In the genomic region with DNA sequence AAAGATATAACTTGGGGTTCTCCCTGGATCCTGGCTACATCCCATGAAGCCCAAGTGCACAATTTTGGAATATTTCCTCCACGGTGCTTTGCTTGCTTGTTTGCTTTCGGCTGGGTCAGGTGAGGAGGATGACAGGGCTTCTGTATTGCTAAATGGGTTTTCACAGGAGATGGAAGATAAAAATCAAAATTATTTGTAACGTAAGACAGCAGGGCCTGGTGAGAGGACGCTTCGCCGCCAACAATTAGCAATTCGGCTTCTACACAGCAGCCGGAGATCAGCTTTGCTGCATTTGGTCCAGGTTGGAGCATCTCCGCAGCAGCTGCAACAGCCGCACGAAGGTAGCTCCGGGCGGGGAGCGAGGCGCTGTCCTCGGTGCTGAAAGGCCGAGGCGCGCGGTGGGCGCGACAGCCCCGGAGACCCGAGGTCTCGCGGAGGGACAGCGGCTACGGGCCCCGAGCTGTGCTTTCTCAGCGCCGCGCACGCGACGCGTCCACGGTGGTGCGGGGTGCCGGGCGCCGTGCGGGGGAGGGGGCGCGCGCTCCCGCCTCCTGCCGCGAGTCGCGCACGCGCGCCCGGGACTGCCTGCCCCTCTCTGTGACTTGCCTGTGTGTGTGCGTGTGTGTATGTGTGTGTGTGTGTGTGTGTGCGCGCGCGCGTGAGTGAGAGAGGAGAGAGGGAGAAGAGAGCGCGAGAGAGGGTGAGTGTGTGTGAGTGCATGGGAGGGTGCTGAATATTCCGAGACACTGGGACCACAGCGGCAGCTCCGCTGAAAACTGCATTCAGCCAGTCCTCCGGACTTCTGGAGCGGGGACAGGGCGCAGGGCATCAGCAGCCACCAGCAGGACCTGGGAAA, we compare ENCODE assay signal across 8 cellular contexts. TPM values are rescaled to one million over a fixed set of nuclear protein-coding genes. Genes with fewer than 3 reads are reported as not detected.
DNase-seq lines count a peak whose midpoint lies in the region; ATAC-seq and TF ChIP-seq lines count a peak whose summit lies in the region.

A gene (plus strand): TSS at position 703 of the 856 bp plus-strand sequence. CDS start 315 bp downstream, outside the sequence.

- H3K4me3 ChIP-seq in osteoblast (ENCODE audit: insufficient read depth, low read length): peak within 1 kb of the TSS; percentile 60

- H3K27me3 Mint-ChIP-seq in WTC11 (ENCODE audit: low read depth) (peaks cover 68% of the 10 kb centered on the region), natural killer cell (ENCODE audit: low read depth in 2 of 2) (peaks cover 7 to 23% of the 10 kb centered on the region in 2 donors)

- TF ChIP-seq CTCF in GM10266 (IDR thresholded peaks at IDR 0.05; ENCODE audit: control insufficient read depth, insufficient read depth, low read depth, missing control alignments) (no peak), WTC11 (IDR thresholded peaks at IDR 0.05) (no peak), foreskin keratinocyte (conservative IDR thresholded peaks at IDR 0.05) (no peak), osteoblast (IDR thresholded peaks at IDR 0.05; ENCODE audit: extremely low read depth, low read depth, low read length) (no peak), natural killer cell (IDR thresholded peaks at IDR 0.05) (no peak)

- no peaks in the 10 kb centered on the region for H3K9me3 ChIP-seq in osteoblast (ENCODE audit: low read depth, low read length)

- POLR2A ChIA-PET in WTC11 (lab: Charles Lee): no interaction called here

- no peak within 1 kb of the TSS for H2AFZ ChIP-seq in osteoblast (ENCODE audit: low read length)

- H3K36me3 ChIP-seq in osteoblast (ENCODE audit: insufficient read depth, low read length): no peaks in the 10 kb centered on the region

- intact Hi-C loops in natural killer cell (cut with micrococcal nuclease): no loop called here

- peaks cover 22% of the 10 kb centered on the region for H3K4me1 Mint-ChIP-seq in WTC11
- no peaks in the 10 kb centered on the region for H3K4me1 Mint-ChIP-seq in natural killer cell

- ATAC-seq in WTC11: peak; percentile 82
- ATAC-seq in foreskin keratinocyte: peak; percentile 94
- ATAC-seq in GM21360 (IDR thresholded peaks at IDR 0.05; ENCODE audit: unreplicated experiment): no peak
- no peak for ATAC-seq in natural killer cell

- H3K4me3 Mint-ChIP-seq in WTC11 (peak within 1 kb of the TSS; percentile 76), natural killer cell (no peak within 1 kb of the TSS)

- peak; percentile 62 for DNase-seq in GM10266 (ENCODE audit: extremely low spot score)
- peak; percentile 78 for DNase-seq in KBM-7
- DNase-seq in WTC11 (ENCODE audit: low spot score): peak; percentile 84
- DNase-seq in foreskin keratinocyte: peak; percentile 11 to 23
- peak; percentile 90 for DNase-seq in osteoblast (ENCODE audit: insufficient read length, low spot score, missing footprints)
- no peak for DNase-seq in NCI-H226
- no peak for DNase-seq in natural killer cell

- H4K20me1 ChIP-seq in osteoblast (ENCODE audit: insufficient read depth, low read length): no peaks in the 10 kb centered on the region

- H3K4me2 ChIP-seq in osteoblast (ENCODE audit: insufficient read depth, low read length): peak within 1 kb of the TSS; percentile 63

- no peaks in the 10 kb centered on the region for H3K79me2 ChIP-seq in osteoblast (ENCODE audit: insufficient read depth, low read length)

- CTCF ChIA-PET in WTC11 (lab: Charles Lee): interaction anchor here (0.8 to 1.8 kb wide), 4 partner anchors 16 to 175 kb away, joined by 3 to 10 read pairs (median 6); no protein-coding TSS in a partner anchor

- H3K27ac ChIP-seq in foreskin keratinocyte: no peak within 1 kb of the TSS
- no peak within 1 kb of the TSS for H3K27ac ChIP-seq in osteoblast (ENCODE audit: low read depth, low read length)

- H3K36me3 Mint-ChIP-seq in WTC11: no peaks in the 10 kb centered on the region
- peaks cover 8% of the 10 kb centered on the region for H3K36me3 Mint-ChIP-seq in natural killer cell

- H3K9me3 Mint-ChIP-seq in WTC11 (no peaks in the 10 kb centered on the region), natural killer cell (peaks cover 7 to 9% of the 10 kb centered on the region in 2 donors)

- H3K27me3 ChIP-seq in foreskin keratinocyte (peaks cover 69% of the 10 kb centered on the region), osteoblast (ENCODE audit: insufficient read depth, low read length) (peaks cover 62% of the 10 kb centered on the region)

- no peaks in the 10 kb centered on the region for H3K4me1 ChIP-seq in foreskin keratinocyte
- no peaks in the 10 kb centered on the region for H3K4me1 ChIP-seq in osteoblast (ENCODE audit: insufficient read depth, low read length)

- H3K27ac Mint-ChIP-seq in WTC11 (no peak within 1 kb of the TSS), natural killer cell (no peak within 1 kb of the TSS)

- in situ Hi-C loops in KBM-7 (cut with MboI; ENCODE audit: low pct_unique_long_range_greater_than_20kb, low sequenced_read_pairs): no loop called here

TF ChIP-seq in WTC11, 78 proteins besides CTCF, POLR2A, EP300 and RAD21 (continues in another document):
- TF ChIP-seq, protein P1, sequence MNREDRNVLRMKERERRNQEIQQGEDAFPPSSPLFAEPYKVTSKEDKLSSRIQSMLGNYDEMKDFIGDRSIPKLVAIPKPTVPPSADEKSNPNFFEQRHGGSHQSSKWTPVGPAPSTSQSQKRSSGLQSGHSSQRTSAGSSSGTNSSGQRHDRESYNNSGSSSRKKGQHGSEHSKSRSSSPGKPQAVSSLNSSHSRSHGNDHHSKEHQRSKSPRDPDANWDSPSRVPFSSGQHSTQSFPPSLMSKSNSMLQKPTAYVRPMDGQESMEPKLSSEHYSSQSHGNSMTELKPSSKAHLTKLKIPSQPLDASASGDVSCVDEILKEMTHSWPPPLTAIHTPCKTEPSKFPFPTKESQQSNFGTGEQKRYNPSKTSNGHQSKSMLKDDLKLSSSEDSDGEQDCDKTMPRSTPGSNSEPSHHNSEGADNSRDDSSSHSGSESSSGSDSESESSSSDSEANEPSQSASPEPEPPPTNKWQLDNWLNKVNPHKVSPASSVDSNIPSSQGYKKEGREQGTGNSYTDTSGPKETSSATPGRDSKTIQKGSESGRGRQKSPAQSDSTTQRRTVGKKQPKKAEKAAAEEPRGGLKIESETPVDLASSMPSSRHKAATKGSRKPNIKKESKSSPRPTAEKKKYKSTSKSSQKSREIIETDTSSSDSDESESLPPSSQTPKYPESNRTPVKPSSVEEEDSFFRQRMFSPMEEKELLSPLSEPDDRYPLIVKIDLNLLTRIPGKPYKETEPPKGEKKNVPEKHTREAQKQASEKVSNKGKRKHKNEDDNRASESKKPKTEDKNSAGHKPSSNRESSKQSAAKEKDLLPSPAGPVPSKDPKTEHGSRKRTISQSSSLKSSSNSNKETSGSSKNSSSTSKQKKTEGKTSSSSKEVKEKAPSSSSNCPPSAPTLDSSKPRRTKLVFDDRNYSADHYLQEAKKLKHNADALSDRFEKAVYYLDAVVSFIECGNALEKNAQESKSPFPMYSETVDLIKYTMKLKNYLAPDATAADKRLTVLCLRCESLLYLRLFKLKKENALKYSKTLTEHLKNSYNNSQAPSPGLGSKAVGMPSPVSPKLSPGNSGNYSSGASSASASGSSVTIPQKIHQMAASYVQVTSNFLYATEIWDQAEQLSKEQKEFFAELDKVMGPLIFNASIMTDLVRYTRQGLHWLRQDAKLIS (CRISPR knock-in tag; IDR thresholded peaks at IDR 0.05; ENCODE audit: borderline replicate concordance): peak; percentile 76; the same call in 1 of the 2 replicates
- TF ChIP-seq, protein P2, sequence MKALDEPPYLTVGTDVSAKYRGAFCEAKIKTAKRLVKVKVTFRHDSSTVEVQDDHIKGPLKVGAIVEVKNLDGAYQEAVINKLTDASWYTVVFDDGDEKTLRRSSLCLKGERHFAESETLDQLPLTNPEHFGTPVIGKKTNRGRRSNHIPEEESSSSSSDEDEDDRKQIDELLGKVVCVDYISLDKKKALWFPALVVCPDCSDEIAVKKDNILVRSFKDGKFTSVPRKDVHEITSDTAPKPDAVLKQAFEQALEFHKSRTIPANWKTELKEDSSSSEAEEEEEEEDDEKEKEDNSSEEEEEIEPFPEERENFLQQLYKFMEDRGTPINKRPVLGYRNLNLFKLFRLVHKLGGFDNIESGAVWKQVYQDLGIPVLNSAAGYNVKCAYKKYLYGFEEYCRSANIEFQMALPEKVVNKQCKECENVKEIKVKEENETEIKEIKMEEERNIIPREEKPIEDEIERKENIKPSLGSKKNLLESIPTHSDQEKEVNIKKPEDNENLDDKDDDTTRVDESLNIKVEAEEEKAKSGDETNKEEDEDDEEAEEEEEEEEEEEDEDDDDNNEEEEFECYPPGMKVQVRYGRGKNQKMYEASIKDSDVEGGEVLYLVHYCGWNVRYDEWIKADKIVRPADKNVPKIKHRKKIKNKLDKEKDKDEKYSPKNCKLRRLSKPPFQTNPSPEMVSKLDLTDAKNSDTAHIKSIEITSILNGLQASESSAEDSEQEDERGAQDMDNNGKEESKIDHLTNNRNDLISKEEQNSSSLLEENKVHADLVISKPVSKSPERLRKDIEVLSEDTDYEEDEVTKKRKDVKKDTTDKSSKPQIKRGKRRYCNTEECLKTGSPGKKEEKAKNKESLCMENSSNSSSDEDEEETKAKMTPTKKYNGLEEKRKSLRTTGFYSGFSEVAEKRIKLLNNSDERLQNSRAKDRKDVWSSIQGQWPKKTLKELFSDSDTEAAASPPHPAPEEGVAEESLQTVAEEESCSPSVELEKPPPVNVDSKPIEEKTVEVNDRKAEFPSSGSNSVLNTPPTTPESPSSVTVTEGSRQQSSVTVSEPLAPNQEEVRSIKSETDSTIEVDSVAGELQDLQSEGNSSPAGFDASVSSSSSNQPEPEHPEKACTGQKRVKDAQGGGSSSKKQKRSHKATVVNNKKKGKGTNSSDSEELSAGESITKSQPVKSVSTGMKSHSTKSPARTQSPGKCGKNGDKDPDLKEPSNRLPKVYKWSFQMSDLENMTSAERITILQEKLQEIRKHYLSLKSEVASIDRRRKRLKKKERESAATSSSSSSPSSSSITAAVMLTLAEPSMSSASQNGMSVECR (CRISPR knock-in tag; IDR thresholded peaks at IDR 0.05; ENCODE audit: borderline replicate concordance): peak; percentile 98
- TF ChIP-seq ZNF121 (CRISPR knock-in tag; IDR thresholded peaks at IDR 0.05) (peak; percentile 58; the same call in 1 of the 2 replicates), SMAD3 (CRISPR knock-in tag; IDR thresholded peaks at IDR 0.05; ENCODE audit: borderline replicate concordance) (peak; percentile 87; the same call in 1 of the 2 replicates)

RNA-seq across cellular contexts. Expression of the gene that starts here (rescaled TPM):
- total RNA-seq in WTC11 (2021): not detected in 3 replicates
- not detected in 2 replicates for total RNA-seq in foreskin keratinocyte
- not detected in 2 replicates for polyA plus RNA-seq in foreskin keratinocyte
- total RNA-seq in osteoblast: under 0.01 TPM in 1 of 2 replicates, not detected in the other
- total RNA-seq in natural killer cell: not detected

Comparison
In these comparisons a context has a peak if more than half of its experiments do, and no peak if none do; other contexts are left out.
1. Peak in DNase-seq and ATAC-seq in WTC11; RNA of the gene not detected or under 1 TPM.
2. Peak in DNase-seq and ATAC-seq in foreskin keratinocyte; RNA of the gene not detected or under 1 TPM.
3. Peak in DNase-seq, H3K4me3 ChIP-seq and H3K4me2 ChIP-seq in osteoblast; RNA of the gene not detected or under 1 TPM.
4. DNase-seq: peak in GM10266 (single experiment) and KBM-7 (single experiment); none in NCI-H226 (single experiment) and natural killer cell (single experiment).